ENCODE assay signal across 8 cellular contexts in genomic region chr7:148932-149855, GRCh38. TPM values are rescaled to one million over a fixed set of nuclear protein-coding genes. Genes with fewer than 3 reads are reported as not detected.
DNase-seq lines count a peak whose midpoint lies in the region; ATAC-seq and TF ChIP-seq lines count a peak whose summit lies in the region.

No MANE protein-coding gene starts in this region.

- DNase-seq in CD14-positive monocyte (ENCODE audit: low spot score) = peak; percentile 99
- DNase-seq in NCI-H774 (lab: John Stamatoyannopoulos, UW) = peak; percentile 96
- DNase-seq in activated CD4-positive, alpha-beta T cell treated with anti-CD3 and anti-CD28 coated beads, Interleukin-2, amount 50 U/mL, for 48 hours = peak; percentile 94 to 95
- DNase-seq in dermis microvascular lymphatic vessel endothelial cell (ENCODE audit: low read depth in 2 of 2) = peak; percentile 98 to 99
- DNase-seq in stimulated activated CD4-positive, alpha-beta T cell treated with anti-CD3 and anti-CD28 coated beads, Interleukin-4, amount 100 ng/mL, for 1 hour = peak; percentile 97

- WGBS in liver = 1% methylated on average over 78 of the region's 78 CpGs

- TF ChIP-seq CTCF in CD14-positive monocyte (IDR thresholded peaks at IDR 0.05) = no peak
- TF ChIP-seq CTCF in liver (IDR thresholded peaks at IDR 0.05; ENCODE audit: low read depth, low read length, missing input control) = no peak

- intact Hi-C loops in CD14-positive monocyte (cut with micrococcal nuclease) = no loop called here

- TF ChIP-seq RAD21 in liver (IDR thresholded peaks at IDR 0.05) = peak; percentile 3 to 23

- peaks cover 2 to 15% (median 7%) of the 10 kb centered on the region in 4 donors for H3K4me1 ChIP-seq in liver (ENCODE audit: control insufficient read depth in 4 of 4, insufficient read depth in 4 of 4, low read length in 3 of 4)

- H3K27me3 Mint-ChIP-seq in CD14-positive monocyte (ENCODE audit: low read depth in 3 of 3) = no peaks in the 10 kb centered on the region

- no peaks in the 10 kb centered on the region for H3K27me3 ChIP-seq in liver (ENCODE audit: control insufficient read depth in 4 of 4, insufficient read depth in 4 of 4, low read length in 3 of 4)

- no peaks in the 10 kb centered on the region for H3K9me3 ChIP-seq in liver (ENCODE audit: control insufficient read depth in 4 of 4, low read length in 3 of 4)

- no peaks in the 10 kb centered on the region for H3K9me3 Mint-ChIP-seq in CD14-positive monocyte

- ATAC-seq in GM19395 (IDR thresholded peaks at IDR 0.05; ENCODE audit: unreplicated experiment) = peak; percentile 95
- ATAC-seq in HG03558 (IDR thresholded peaks at IDR 0.05; ENCODE audit: extremely low read depth, unreplicated experiment) = peak; percentile 90

- peaks cover 27 to 30% of the 10 kb centered on the region in 2 donors for H3K36me3 Mint-ChIP-seq in CD14-positive monocyte

- H3K9ac ChIP-seq in liver (ENCODE audit: low read depth in 1 of 2, low read length in 2 of 2) = peak overlapping the region; percentile 81 to 86

- H3K4me3 ChIP-seq in liver (ENCODE audit: low read depth in 1 of 3, low read length in 3 of 3) = peak overlapping the region; percentile 56 to 84 (median 75)

- peaks cover 0 to 4% (median 0%) of the 10 kb centered on the region in 4 donors for H3K36me3 ChIP-seq in liver (ENCODE audit: control insufficient read depth in 4 of 4, insufficient read depth in 3 of 4, low read depth in 1 of 4, low read length in 3 of 4)

- H3K27ac Mint-ChIP-seq in CD14-positive monocyte = peak overlapping the region; percentile 97 to 100 (median 98)

- peak overlapping the region; percentile 80 to 94 for H3K4me3 Mint-ChIP-seq in CD14-positive monocyte

- H3K4me1 Mint-ChIP-seq in CD14-positive monocyte = peaks cover 43% of the 10 kb centered on the region

- H3K27ac ChIP-seq in liver (ENCODE audit: low read depth in 1 of 2, low read length in 2 of 2) = peak overlapping the region; percentile 93 to 95

TF ChIP-seq in liver, 16 proteins besides CTCF, POLR2A, EP300 and RAD21:
- TF ChIP-seq RXRA (IDR thresholded peaks at IDR 0.05) (peak in 1 of 2 donors; percentile 61), YY1 (IDR thresholded peaks at IDR 0.05) (peak; percentile 98), NR2F2 (IDR thresholded peaks at IDR 0.05) (no peak), JUND (IDR thresholded peaks at IDR 0.05) (peak; percentile 14 to 32), GABPA (IDR thresholded peaks at IDR 0.05 in 1 of 2, conservative IDR thresholded peaks at IDR 0.05 in 1 of 2) (no peak), REST (IDR thresholded peaks at IDR 0.05) (peak; percentile 40), ZBTB33 (IDR thresholded peaks at IDR 0.05) (peak; percentile 17), HNF4G (IDR thresholded peaks at IDR 0.05) (no peak), SP1 (IDR thresholded peaks at IDR 0.05) (peak; percentile 56), HNF4A (conservative IDR thresholded peaks at IDR 0.05) (peak in 1 of 2 donors; percentile 45), TAF1 (conservative IDR thresholded peaks at IDR 0.05) (peak; percentile 21), EGR1 (IDR thresholded peaks at IDR 0.05; ENCODE audit: low read depth in 2 of 2) (peak; percentile 80 to 84), FOXA1 (IDR thresholded peaks at IDR 0.05) (no peak), FOXA2 (IDR thresholded peaks at IDR 0.05) (no peak)
- TF ChIP-seq, protein P1, sequence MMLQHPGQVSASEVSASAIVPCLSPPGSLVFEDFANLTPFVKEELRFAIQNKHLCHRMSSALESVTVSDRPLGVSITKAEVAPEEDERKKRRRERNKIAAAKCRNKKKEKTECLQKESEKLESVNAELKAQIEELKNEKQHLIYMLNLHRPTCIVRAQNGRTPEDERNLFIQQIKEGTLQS (IDR thresholded peaks at IDR 0.05) = no peak
- TF ChIP-seq, protein P2, sequence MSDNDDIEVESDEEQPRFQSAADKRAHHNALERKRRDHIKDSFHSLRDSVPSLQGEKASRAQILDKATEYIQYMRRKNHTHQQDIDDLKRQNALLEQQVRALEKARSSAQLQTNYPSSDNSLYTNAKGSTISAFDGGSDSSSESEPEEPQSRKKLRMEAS (IDR thresholded peaks at IDR 0.05) = peak; percentile 84
TF ChIP-seq in liver: peak in this region for 10.

RNA-seq across cellular contexts. Expression of gene FAM20C, which starts 43.2 kb away (rescaled TPM):
- polyA plus RNA-seq in CD14-positive monocyte = 1 to 10 TPM; 1.2 to 1.5 TPM
- total RNA-seq in dermis microvascular lymphatic vessel endothelial cell = 1.2 and 1.3 TPM in 2 replicates
- total RNA-seq in liver = 10 to 100 TPM; 13.4 to 31.7 TPM
- 10 to 100 TPM; 31.3 to 40.4 TPM for polyA plus RNA-seq in liver

Comparison
In these comparisons a context has a peak if more than half of its experiments do, and no peak if none do; other contexts are left out.
1. Peak in every context shown above with its lines: DNase-seq, ATAC-seq, H3K4me3 ChIP-seq and H3K27ac ChIP-seq.